In the genomic region with DNA sequence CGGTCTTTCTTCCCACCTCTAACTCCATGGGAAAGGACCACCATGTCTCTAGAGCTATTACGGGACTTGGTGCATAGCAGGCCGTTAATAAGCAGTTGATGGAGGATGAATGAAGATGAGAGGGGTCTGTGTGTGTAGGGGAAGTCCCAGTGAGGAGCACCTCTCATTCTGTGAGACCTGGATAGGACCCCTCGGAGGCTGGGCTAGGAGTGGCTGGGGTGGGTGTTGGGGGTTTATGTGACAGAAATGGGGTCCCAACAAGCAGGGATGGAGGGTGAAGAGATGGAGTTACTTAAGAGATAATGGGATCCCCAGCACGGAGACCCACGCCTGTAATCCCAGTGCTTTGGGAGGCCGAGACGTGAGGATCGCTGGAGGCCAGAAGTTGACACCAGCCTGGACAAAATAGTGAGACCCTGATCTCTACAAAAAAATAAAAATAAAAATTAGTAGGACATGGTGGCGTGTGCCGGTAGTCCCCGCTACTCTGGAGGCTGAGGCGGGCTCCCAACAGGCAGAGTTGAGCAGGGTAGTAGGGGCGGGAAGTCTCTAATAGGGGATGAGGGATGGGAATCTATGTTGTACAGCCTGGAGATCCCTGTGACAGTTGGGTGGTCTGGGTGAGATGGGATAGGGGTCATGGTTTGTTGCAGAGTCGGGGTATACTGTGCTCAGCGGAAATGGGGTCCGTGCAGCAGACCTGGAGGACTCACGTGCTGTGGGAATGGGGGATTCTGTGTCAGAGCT, we compare ENCODE assay signal across 1 cellular context.
TF ChIP-seq lines count a peak whose summit lies in the region.

No MANE protein-coding gene starts in this region.

TF ChIP-seq in HepG2, 621 proteins besides CTCF, POLR2A, EP300 and RAD21 (continued from another document):
- TF ChIP-seq CEBPG (CRISPR knock-in tag; IDR thresholded peaks at IDR 0.05) (no peak), ETV6 (CRISPR knock-in tag; conservative IDR thresholded peaks at IDR 0.05) (no peak), CREB1 (IDR thresholded peaks at IDR 0.05) (no peak), CREB1 (CRISPR knock-in tag; IDR thresholded peaks at IDR 0.05) (no peak), ZNF430 (CRISPR knock-in tag; IDR thresholded peaks at IDR 0.05) (peak; percentile 19; the same call in 1 of the 2 replicates), TAF15 (IDR thresholded peaks at IDR 0.05; ENCODE audit: low read depth, low read length, poor library complexity, severe bottlenecking) (no peak), SAFB2 (CRISPR knock-in tag; IDR thresholded peaks at IDR 0.05; ENCODE audit: borderline replicate concordance, low read depth) (no peak), ZNF407 (CRISPR knock-in tag; IDR thresholded peaks at IDR 0.05; ENCODE audit: not compliant biosample characterization) (peak; percentile 40), ATF1 (CRISPR knock-in tag; IDR thresholded peaks at IDR 0.05) (no peak), SP4 (CRISPR knock-in tag; IDR thresholded peaks at IDR 0.05) (no peak), PHF21A (CRISPR knock-in tag; IDR thresholded peaks at IDR 0.05) (no peak), YEATS2 (CRISPR knock-in tag; IDR thresholded peaks at IDR 0.05; ENCODE audit: borderline replicate concordance) (no peak), ATF7-NPFF (CRISPR knock-in tag; IDR thresholded peaks at IDR 0.05; ENCODE audit: low read depth) (no peak), ZNF605 (CRISPR knock-in tag; IDR thresholded peaks at IDR 0.05) (peak; percentile 4; the same call in 1 of the 2 replicates), ZMYM2 (CRISPR knock-in tag; IDR thresholded peaks at IDR 0.05) (peak; percentile 52; the same call in 1 of the 2 replicates), POLR2AphosphoS2 (IDR thresholded peaks at IDR 0.05; ENCODE audit: low read depth, low read length) (no peak), KAT2B (IDR thresholded peaks at IDR 0.05; ENCODE audit: borderline replicate concordance, low read depth, low read length) (no peak), ZNF276 (CRISPR knock-in tag; IDR thresholded peaks at IDR 0.05; ENCODE audit: low read depth) (no peak), NFATC3 (CRISPR knock-in tag; IDR thresholded peaks at IDR 0.05) (no peak), ZNF746 (CRISPR knock-in tag; IDR thresholded peaks at IDR 0.05) (0 out of 2 replicates have a peak, but pooled peaks have one; percentile 10), ZBTB38 (CRISPR knock-in tag; IDR thresholded peaks at IDR 0.05) (peak; percentile 22; the same call in 1 of the 2 replicates), ZNF234 (CRISPR knock-in tag; conservative IDR thresholded peaks at IDR 0.05) (no peak)
- TF ChIP-seq, protein P1, sequence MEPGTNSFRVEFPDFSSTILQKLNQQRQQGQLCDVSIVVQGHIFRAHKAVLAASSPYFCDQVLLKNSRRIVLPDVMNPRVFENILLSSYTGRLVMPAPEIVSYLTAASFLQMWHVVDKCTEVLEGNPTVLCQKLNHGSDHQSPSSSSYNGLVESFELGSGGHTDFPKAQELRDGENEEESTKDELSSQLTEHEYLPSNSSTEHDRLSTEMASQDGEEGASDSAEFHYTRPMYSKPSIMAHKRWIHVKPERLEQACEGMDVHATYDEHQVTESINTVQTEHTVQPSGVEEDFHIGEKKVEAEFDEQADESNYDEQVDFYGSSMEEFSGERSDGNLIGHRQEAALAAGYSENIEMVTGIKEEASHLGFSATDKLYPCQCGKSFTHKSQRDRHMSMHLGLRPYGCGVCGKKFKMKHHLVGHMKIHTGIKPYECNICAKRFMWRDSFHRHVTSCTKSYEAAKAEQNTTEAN (CRISPR knock-in tag; conservative IDR thresholded peaks at IDR 0.05), result no peak
- TF ChIP-seq, protein P2, sequence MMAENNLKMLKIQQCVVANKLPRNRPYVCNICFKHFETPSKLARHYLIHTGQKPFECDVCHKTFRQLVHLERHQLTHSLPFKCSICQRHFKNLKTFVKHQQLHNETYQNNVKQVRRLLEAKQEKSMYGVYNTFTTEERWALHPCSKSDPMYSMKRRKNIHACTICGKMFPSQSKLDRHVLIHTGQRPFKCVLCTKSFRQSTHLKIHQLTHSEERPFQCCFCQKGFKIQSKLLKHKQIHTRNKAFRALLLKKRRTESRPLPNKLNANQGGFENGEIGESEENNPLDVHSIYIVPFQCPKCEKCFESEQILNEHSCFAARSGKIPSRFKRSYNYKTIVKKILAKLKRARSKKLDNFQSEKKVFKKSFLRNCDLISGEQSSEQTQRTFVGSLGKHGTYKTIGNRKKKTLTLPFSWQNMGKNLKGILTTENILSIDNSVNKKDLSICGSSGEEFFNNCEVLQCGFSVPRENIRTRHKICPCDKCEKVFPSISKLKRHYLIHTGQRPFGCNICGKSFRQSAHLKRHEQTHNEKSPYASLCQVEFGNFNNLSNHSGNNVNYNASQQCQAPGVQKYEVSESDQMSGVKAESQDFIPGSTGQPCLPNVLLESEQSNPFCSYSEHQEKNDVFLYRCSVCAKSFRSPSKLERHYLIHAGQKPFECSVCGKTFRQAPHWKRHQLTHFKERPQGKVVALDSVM (CRISPR knock-in tag; IDR thresholded peaks at IDR 0.05), result peak; percentile 76
- TF ChIP-seq, protein P3, sequence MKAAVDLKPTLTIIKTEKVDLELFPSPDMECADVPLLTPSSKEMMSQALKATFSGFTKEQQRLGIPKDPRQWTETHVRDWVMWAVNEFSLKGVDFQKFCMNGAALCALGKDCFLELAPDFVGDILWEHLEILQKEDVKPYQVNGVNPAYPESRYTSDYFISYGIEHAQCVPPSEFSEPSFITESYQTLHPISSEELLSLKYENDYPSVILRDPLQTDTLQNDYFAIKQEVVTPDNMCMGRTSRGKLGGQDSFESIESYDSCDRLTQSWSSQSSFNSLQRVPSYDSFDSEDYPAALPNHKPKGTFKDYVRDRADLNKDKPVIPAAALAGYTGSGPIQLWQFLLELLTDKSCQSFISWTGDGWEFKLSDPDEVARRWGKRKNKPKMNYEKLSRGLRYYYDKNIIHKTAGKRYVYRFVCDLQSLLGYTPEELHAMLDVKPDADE (CRISPR knock-in tag; IDR thresholded peaks at IDR 0.05), result no peak
TF ChIP-seq in HepG2: peak in this region for 25.
